Comparison of ENCODE assay signal across 10 cellular contexts in the genomic region with DNA sequence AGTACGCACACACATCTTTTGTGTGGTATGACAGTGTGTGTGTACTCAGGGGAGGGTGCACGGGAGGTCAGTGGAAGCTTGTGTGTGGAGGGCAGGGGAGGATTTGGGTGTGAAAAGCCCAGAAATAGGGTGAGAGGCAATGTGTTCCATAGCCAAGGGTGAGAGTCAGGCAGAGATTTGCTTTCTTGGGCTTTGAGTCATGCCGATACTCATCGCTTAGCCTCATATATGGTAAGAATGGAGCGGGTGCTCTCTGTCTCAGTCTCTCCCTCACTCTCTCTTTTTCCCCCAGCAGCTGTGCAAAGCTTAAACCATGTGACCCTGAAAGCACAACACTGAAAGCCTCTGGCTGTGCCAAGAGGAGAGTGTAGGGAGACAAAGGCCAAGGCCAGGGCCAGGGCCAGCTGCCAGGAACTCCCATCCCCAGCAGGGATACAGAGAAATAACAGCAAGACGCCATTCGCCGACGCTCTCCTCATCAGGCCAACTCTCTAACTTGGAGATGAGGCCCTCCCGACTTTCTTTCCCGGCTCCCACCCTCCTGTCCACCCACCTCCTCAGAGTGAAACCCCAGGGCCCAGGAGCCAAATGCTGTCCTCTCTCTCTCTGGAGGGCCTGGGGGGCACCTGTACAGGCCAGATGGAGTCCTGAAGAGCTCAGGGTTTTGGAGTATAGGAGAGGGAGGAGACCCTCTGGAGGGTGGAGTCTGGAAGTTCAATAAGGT. TPM values are rescaled to one million over a fixed set of nuclear protein-coding genes. Genes with fewer than 3 reads are reported as not detected.
DNase-seq lines count a peak whose midpoint lies in the region; TF ChIP-seq lines count a peak whose summit lies in the region.
"Had no signal": no experiment of that assay in that cellular context is flagged by ENCODE, and none has a peak within 500 bp of the region (broad histone marks: within the 10 kb centered on the region; RNA-seq: fewer than 3 reads in every experiment).

No MANE protein-coding gene starts in this region.

- DNase-seq in NCI-H446 treated with DMSO at 0.1 percent for 48 hours (lab: John Stamatoyannopoulos, UW) (peak; percentile 14), caudate nucleus (lab: John Stamatoyannopoulos, UW) (peak in 59 of 61 donors; percentile 34 to 95 (median 84)), superior temporal gyrus (ENCODE audit: extremely low spot score) (peak; percentile 98), H4 (ENCODE audit: low spot score) (no peak), 8988T (no peak), glomerular visceral epithelial cell (ENCODE audit: extremely low spot score) (no peak)
- no peak for DNase-seq in activated CD4-positive, alpha-beta T cell treated with anti-CD3 and anti-CD28 coated beads, Interleukin-2, amount 50 U/mL, for 48 hours
- DNase-seq: activated T-cell treated with anti-CD3 and anti-CD28 coated beads, Interleukin-2, amount 50 U/mL, for 48 hours; NCI-H1436 treated with DMSO at 0.1 percent for 48 hours had no signal

- H3K4me3 ChIP-seq in liver (ENCODE audit: low read depth in 1 of 3, low read length in 3 of 3) = no peak overlapping the region

- no peak for TF ChIP-seq RAD21 in liver (IDR thresholded peaks at IDR 0.05)

- peak overlapping the region in 1 of 2 donors; percentile 58 for H3K9ac ChIP-seq in liver (ENCODE audit: low read depth in 1 of 2, low read length in 2 of 2)

- no peaks in the 10 kb centered on the region for H3K36me3 ChIP-seq in liver (ENCODE audit: control insufficient read depth in 4 of 4, insufficient read depth in 3 of 4, low read depth in 1 of 4, low read length in 3 of 4)

- H3K4me1 ChIP-seq in liver (ENCODE audit: control insufficient read depth in 4 of 4, insufficient read depth in 4 of 4, low read length in 3 of 4) = peaks cover 6 to 31% (median 25%) of the 10 kb centered on the region in 4 donors

- H3K27ac ChIP-seq in caudate nucleus (ENCODE audit: low read depth, low read length) (peak overlapping the region; percentile 99), liver (ENCODE audit: low read depth in 1 of 2, low read length in 2 of 2) (peak overlapping the region; percentile 54 to 79)

- 29% methylated on average over 11 of the region's 11 CpGs for WGBS in liver

- H3K9me3 ChIP-seq in liver (ENCODE audit: control insufficient read depth in 4 of 4, low read length in 3 of 4) = no peaks in the 10 kb centered on the region

- no peak for TF ChIP-seq CTCF in liver (IDR thresholded peaks at IDR 0.05; ENCODE audit: low read depth, low read length, missing input control)

- H3K27me3 ChIP-seq in liver (ENCODE audit: control insufficient read depth in 4 of 4, insufficient read depth in 4 of 4, low read length in 3 of 4) = no peaks in the 10 kb centered on the region

TF ChIP-seq in liver, 16 proteins besides CTCF, POLR2A, EP300 and RAD21:
- TF ChIP-seq FOXA1 (IDR thresholded peaks at IDR 0.05) (peak; percentile 48), EGR1 (IDR thresholded peaks at IDR 0.05; ENCODE audit: low read depth in 2 of 2) (peak in 1 of 2 donors; percentile 33), RXRA (IDR thresholded peaks at IDR 0.05) (peak; percentile 89), YY1 (IDR thresholded peaks at IDR 0.05) (peak; percentile 83), TAF1 (conservative IDR thresholded peaks at IDR 0.05) (no peak), HNF4G (IDR thresholded peaks at IDR 0.05) (peak; percentile 88), GABPA (IDR thresholded peaks at IDR 0.05 in 1 of 2, conservative IDR thresholded peaks at IDR 0.05 in 1 of 2) (peak in 1 of 2 donors; percentile 45), NR2F2 (IDR thresholded peaks at IDR 0.05) (peak; percentile 98), HNF4A (conservative IDR thresholded peaks at IDR 0.05) (peak; percentile 94 to 95), SP1 (IDR thresholded peaks at IDR 0.05) (peak; percentile 91), JUND (IDR thresholded peaks at IDR 0.05) (peak; percentile 51 to 86), FOXA2 (IDR thresholded peaks at IDR 0.05) (peak; percentile 41)
- TF ChIP-seq, protein P1, sequence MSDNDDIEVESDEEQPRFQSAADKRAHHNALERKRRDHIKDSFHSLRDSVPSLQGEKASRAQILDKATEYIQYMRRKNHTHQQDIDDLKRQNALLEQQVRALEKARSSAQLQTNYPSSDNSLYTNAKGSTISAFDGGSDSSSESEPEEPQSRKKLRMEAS (IDR thresholded peaks at IDR 0.05) = peak; percentile 87
- TF ChIP-seq, protein P2, sequence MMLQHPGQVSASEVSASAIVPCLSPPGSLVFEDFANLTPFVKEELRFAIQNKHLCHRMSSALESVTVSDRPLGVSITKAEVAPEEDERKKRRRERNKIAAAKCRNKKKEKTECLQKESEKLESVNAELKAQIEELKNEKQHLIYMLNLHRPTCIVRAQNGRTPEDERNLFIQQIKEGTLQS (IDR thresholded peaks at IDR 0.05) = peak; percentile 48
- TF ChIP-seq, protein P3, sequence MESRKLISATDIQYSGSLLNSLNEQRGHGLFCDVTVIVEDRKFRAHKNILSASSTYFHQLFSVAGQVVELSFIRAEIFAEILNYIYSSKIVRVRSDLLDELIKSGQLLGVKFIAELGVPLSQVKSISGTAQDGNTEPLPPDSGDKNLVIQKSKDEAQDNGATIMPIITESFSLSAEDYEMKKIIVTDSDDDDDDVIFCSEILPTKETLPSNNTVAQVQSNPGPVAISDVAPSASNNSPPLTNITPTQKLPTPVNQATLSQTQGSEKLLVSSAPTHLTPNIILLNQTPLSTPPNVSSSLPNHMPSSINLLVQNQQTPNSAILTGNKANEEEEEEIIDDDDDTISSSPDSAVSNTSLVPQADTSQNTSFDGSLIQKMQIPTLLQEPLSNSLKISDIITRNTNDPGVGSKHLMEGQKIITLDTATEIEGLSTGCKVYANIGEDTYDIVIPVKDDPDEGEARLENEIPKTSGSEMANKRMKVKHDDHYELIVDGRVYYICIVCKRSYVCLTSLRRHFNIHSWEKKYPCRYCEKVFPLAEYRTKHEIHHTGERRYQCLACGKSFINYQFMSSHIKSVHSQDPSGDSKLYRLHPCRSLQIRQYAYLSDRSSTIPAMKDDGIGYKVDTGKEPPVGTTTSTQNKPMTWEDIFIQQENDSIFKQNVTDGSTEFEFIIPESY (IDR thresholded peaks at IDR 0.05) = peak; percentile 82
- TF ChIP-seq, protein P4, sequence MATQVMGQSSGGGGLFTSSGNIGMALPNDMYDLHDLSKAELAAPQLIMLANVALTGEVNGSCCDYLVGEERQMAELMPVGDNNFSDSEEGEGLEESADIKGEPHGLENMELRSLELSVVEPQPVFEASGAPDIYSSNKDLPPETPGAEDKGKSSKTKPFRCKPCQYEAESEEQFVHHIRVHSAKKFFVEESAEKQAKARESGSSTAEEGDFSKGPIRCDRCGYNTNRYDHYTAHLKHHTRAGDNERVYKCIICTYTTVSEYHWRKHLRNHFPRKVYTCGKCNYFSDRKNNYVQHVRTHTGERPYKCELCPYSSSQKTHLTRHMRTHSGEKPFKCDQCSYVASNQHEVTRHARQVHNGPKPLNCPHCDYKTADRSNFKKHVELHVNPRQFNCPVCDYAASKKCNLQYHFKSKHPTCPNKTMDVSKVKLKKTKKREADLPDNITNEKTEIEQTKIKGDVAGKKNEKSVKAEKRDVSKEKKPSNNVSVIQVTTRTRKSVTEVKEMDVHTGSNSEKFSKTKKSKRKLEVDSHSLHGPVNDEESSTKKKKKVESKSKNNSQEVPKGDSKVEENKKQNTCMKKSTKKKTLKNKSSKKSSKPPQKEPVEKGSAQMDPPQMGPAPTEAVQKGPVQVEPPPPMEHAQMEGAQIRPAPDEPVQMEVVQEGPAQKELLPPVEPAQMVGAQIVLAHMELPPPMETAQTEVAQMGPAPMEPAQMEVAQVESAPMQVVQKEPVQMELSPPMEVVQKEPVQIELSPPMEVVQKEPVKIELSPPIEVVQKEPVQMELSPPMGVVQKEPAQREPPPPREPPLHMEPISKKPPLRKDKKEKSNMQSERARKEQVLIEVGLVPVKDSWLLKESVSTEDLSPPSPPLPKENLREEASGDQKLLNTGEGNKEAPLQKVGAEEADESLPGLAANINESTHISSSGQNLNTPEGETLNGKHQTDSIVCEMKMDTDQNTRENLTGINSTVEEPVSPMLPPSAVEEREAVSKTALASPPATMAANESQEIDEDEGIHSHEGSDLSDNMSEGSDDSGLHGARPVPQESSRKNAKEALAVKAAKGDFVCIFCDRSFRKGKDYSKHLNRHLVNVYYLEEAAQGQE (IDR thresholded peaks at IDR 0.05) = peak; percentile 53
TF ChIP-seq in liver: peak in this region for 15.

RNA-seq across cellular contexts. Expression of a gene that starts 20.3 kb away (rescaled TPM):
- total RNA-seq in liver = 10 to 100 TPM; 30.3 to 38.4 TPM
- 10 to 100 TPM in 1 of 2 donors, 1 to 10 TPM in 1; 6.4 to 16.5 TPM for polyA plus RNA-seq in liver
- total RNA-seq in H4 (2014; rRNA removed; shearing (Covaris generic)) = 7.0 and 17.3 TPM in 2 replicates

RNA-seq across cellular contexts. Expression of a gene that starts 33.1 kb away (rescaled TPM):
- 10 to 100 TPM; 13.3 to 20.6 TPM for total RNA-seq in liver
- 10 to 100 TPM in 1 of 2 donors, 1 to 10 TPM in 1; 3.5 to 21.0 TPM for polyA plus RNA-seq in liver
- 8.5 and 8.6 TPM in 2 replicates for total RNA-seq in H4 (2014; rRNA removed; shearing (Covaris generic))

Comparison
In these comparisons a context has a peak if more than half of its experiments do, and no peak if none do; other contexts are left out.
1. DNase-seq: peak in NCI-H446 treated with DMSO at 0.1 percent for 48 hours (single experiment), caudate nucleus (59 of 61) and superior temporal gyrus (single experiment); none in H4 (single experiment), 8988T (single experiment), glomerular visceral epithelial cell (single experiment) and activated CD4-positive, alpha-beta T cell treated with anti-CD3 and anti-CD28 coated beads, Interleukin-2, amount 50 U/mL, for 48 hours (0 of 2).